8 cellular contexts compared by ENCODE assay signal in genomic region chr3:184174646-184175492, GRCh38. TPM values are rescaled to one million over a fixed set of nuclear protein-coding genes. Genes with fewer than 3 reads are reported as not detected.
DNase-seq lines count a peak whose midpoint lies in the region; ATAC-seq and TF ChIP-seq lines count a peak whose summit lies in the region.

Gene AP2M1 (plus strand): TSS chr3:184174855. CDS start chr3:184176994, 2,139 bp downstream.

- peak within 1 kb of the TSS; percentile 99 for H3K4me3 Mint-ChIP-seq in activated naive CD4-positive, alpha-beta T cell treated with anti-CD3 and anti-CD28 coated beads, Interleukin-2, amount 50 U/mL, for 24 hours

- ATAC-seq in HG02588 (IDR thresholded peaks at IDR 0.05; ENCODE audit: unreplicated experiment) (peak; percentile 94), SK-N-SH treated with all-trans-retinoic acid at 6 μM for 48 hours (peak; percentile 83)

- H3K27me3 Mint-ChIP-seq in activated naive CD4-positive, alpha-beta T cell treated with anti-CD3 and anti-CD28 coated beads, Interleukin-2, amount 50 U/mL, for 24 hours = no peaks in the 10 kb centered on the region

- H3K9me3 Mint-ChIP-seq in activated naive CD4-positive, alpha-beta T cell treated with anti-CD3 and anti-CD28 coated beads, Interleukin-2, amount 50 U/mL, for 24 hours = no peaks in the 10 kb centered on the region

- H3K36me3 Mint-ChIP-seq in activated naive CD4-positive, alpha-beta T cell treated with anti-CD3 and anti-CD28 coated beads, Interleukin-2, amount 50 U/mL, for 24 hours = peaks cover 5% of the 10 kb centered on the region

- peaks cover 26% of the 10 kb centered on the region for H3K4me1 Mint-ChIP-seq in activated naive CD4-positive, alpha-beta T cell treated with anti-CD3 and anti-CD28 coated beads, Interleukin-2, amount 50 U/mL, for 24 hours

- H3K4me3 ChIP-seq in GM08714 (ENCODE audit: low read length) = peak within 1 kb of the TSS; percentile 68

- H3K27ac ChIP-seq in temporal lobe (ENCODE audit: low read depth, low read length) = peak within 1 kb of the TSS; percentile 93

- H3K27ac Mint-ChIP-seq in activated naive CD4-positive, alpha-beta T cell treated with anti-CD3 and anti-CD28 coated beads, Interleukin-2, amount 50 U/mL, for 24 hours = peak within 1 kb of the TSS; percentile 92

- peak; percentile 98 for DNase-seq in NCI-H1092 (lab: John Stamatoyannopoulos, UW)
- DNase-seq in globus pallidus (ENCODE audit: low spot score) = peak; percentile 100
- peak; percentile 98 for DNase-seq in occipital lobe (lab: John Stamatoyannopoulos, UW)

TF ChIP-seq in SK-N-SH treated with all-trans-retinoic acid at 6 μM for 48 hours, 23 proteins besides CTCF, POLR2A, EP300 and RAD21:
- TF ChIP-seq ZFP30 (CRISPR knock-in tag; IDR thresholded peaks at IDR 0.05) = no peak
- no peak for TF ChIP-seq CREB5 (CRISPR knock-in tag; IDR thresholded peaks at IDR 0.05; ENCODE audit: low read depth)
- no peak for TF ChIP-seq TCF4 (CRISPR knock-in tag; IDR thresholded peaks at IDR 0.05; ENCODE audit: borderline replicate concordance)
- no peak for TF ChIP-seq ZFP3 (CRISPR knock-in tag; IDR thresholded peaks at IDR 0.05)
- TF ChIP-seq CSDC2 (CRISPR knock-in tag; IDR thresholded peaks at IDR 0.05) = no peak
- no peak for TF ChIP-seq RARB (CRISPR knock-in tag; IDR thresholded peaks at IDR 0.05)
- no peak for TF ChIP-seq ZC3H10 (CRISPR knock-in tag; IDR thresholded peaks at IDR 0.05)
- TF ChIP-seq PATZ1 (CRISPR knock-in tag; IDR thresholded peaks at IDR 0.05; ENCODE audit: borderline replicate concordance) = no peak
- no peak for TF ChIP-seq POU6F1 (CRISPR knock-in tag; IDR thresholded peaks at IDR 0.05; ENCODE audit: borderline replicate concordance, low read depth)
- no peak for TF ChIP-seq ZNF8 (CRISPR knock-in tag; IDR thresholded peaks at IDR 0.05)

RNA-seq across cellular contexts. Expression of gene AP2M1, which starts in this region (rescaled TPM):
- 263 TPM for total RNA-seq in occipital lobe
- total RNA-seq in temporal lobe = 228 TPM

Comparison
In these comparisons a context has a peak if more than half of its experiments do, and no peak if none do; other contexts are left out.
1. Peak in every context shown above with its lines: DNase-seq, ATAC-seq, H3K4me3 ChIP-seq and H3K27ac ChIP-seq.